Comparison of ENCODE assay signal across 8 cellular contexts in genomic region chr12:53047221-53048032, GRCh38. TPM values are rescaled to one million over a fixed set of nuclear protein-coding genes. Genes with fewer than 3 reads are reported as not detected.
A peak's percentile ranks its signal among the peaks of the same experiment; 100 is the strongest.
DNase-seq lines count a peak whose midpoint lies in the region; ATAC-seq and TF ChIP-seq lines count a peak whose summit lies in the region.

No MANE protein-coding gene starts in this region.

- H3K4me1 ChIP-seq in mucosa of descending colon (ENCODE audit: low read depth): peaks cover 50% of the 10 kb centered on the region

- H3K36me3 ChIP-seq in mucosa of descending colon (ENCODE audit: low read depth): no peaks in the 10 kb centered on the region

- DNase-seq in DMS 273 (lab: John Stamatoyannopoulos, UW; ENCODE audit: unreplicated experiment) (peak; percentile 84), DMS 273 treated with DMSO at 0.1 percent for 48 hours (lab: John Stamatoyannopoulos, UW) (no peak), NCI-H460 (ENCODE audit: extremely low read depth, low read depth) (peak; percentile 56), epidermal melanocyte (ENCODE audit: insufficient read length, low spot score) (peak; percentile 44), mucosa of descending colon (peak; percentile 76 to 87 (median 84))
- peak; percentile 72 for DNase-seq in activated CD8-positive, alpha-beta memory T cell treated with anti-CD3 and anti-CD28 coated beads, Interleukin-2, amount 50 U/mL, for 4 hours
- DNase-seq in stimulated activated CD8-positive, alpha-beta memory T cell treated with anti-CD3 and anti-CD28 coated beads, Interleukin-4, amount 100 ng/mL, for 4 hours (ENCODE audit: low read depth in 2 of 2, low spot score in 1 of 2): peak; percentile 21 to 34

- TF ChIP-seq CTCF in mucosa of descending colon (IDR thresholded peaks at IDR 0.05): peak; percentile 49

- intact Hi-C loops in mucosa of descending colon (cut with DNase I, micrococcal nuclease): no loop called here

- no peak overlapping the region for H3K4me3 ChIP-seq in mucosa of descending colon

- H3K9me3 ChIP-seq in mucosa of descending colon: no peaks in the 10 kb centered on the region

- ATAC-seq in HG02970 (IDR thresholded peaks at IDR 0.05; ENCODE audit: low FRiP score, unreplicated experiment) (peak; percentile 77), mucosa of descending colon (peak; percentile 48)

RNA-seq across cellular contexts. Expression of gene TNS2, which starts 2.4 kb away (rescaled TPM):
- 12.1 and 16.9 TPM in 2 replicates for total RNA-seq in NCI-H460 (2014; rRNA removed; shearing (Covaris generic))
- polyA plus RNA-seq in NCI-H460 (2014; cell fraction: nucleus; rRNA removed): 76.3 TPM in 2 replicates
- total RNA-seq in mucosa of descending colon: 100 to 1,000 TPM in 1 of 3 donors, 10 to 100 TPM in 2; 22.6 to 119 (median 51.9) TPM

RNA-seq across cellular contexts. Expression of gene SPRYD3, which starts 31.8 kb away (rescaled TPM):
- 24.4 and 28.5 TPM in 2 replicates for total RNA-seq in NCI-H460 (2014; rRNA removed; shearing (Covaris generic))
- polyA plus RNA-seq in NCI-H460 (2014; cell fraction: nucleus; rRNA removed): 13.7 and 25.6 TPM in 2 replicates
- 10 to 100 TPM; 27.3 to 51.0 (median 32.5) TPM for total RNA-seq in mucosa of descending colon

RNA-seq across cellular contexts. Expression of gene EIF4B, which starts 41.2 kb away (rescaled TPM):
- 827 and 879 TPM in 2 replicates for total RNA-seq in NCI-H460 (2014; rRNA removed; shearing (Covaris generic))
- polyA plus RNA-seq in NCI-H460 (2014; cell fraction: nucleus; rRNA removed): 343 and 434 TPM in 2 replicates
- 100 to 1,000 TPM; 341 to 535 (median 345) TPM for total RNA-seq in mucosa of descending colon

RNA-seq across cellular contexts. Expression of gene IGFBP6, which starts 50.0 kb away (rescaled TPM):
- 53.1 and 54.9 TPM in 2 replicates for total RNA-seq in NCI-H460 (2014; rRNA removed; shearing (Covaris generic))
- polyA plus RNA-seq in NCI-H460 (2014; cell fraction: nucleus; rRNA removed): 35.8 and 72.1 TPM in 2 replicates
- 10 to 100 TPM in 2 of 3 donors, 1 to 10 TPM in 1; 10.0 to 93.4 (median 27.1) TPM for total RNA-seq in mucosa of descending colon

RNA-seq across cellular contexts. Expression of gene SOAT2, which starts 55.9 kb away (rescaled TPM):
- total RNA-seq in NCI-H460 (2014; rRNA removed; shearing (Covaris generic)): not detected in 2 replicates
- not detected in 2 replicates for polyA plus RNA-seq in NCI-H460 (2014; cell fraction: nucleus; rRNA removed)
- under 1 TPM in 1 of 3 donors, not detected in 2; 0.41 TPM for total RNA-seq in mucosa of descending colon
